ENCODE assay signal across 8 cellular contexts in genomic region chr6:43174263-43175112, GRCh38. TPM values are rescaled to one million over a fixed set of nuclear protein-coding genes. Genes with fewer than 3 reads are reported as not detected.
DNase-seq lines count a peak whose midpoint lies in the region; ATAC-seq and TF ChIP-seq lines count a peak whose summit lies in the region.

No MANE protein-coding gene starts in this region.

- peaks cover 3% of the 10 kb centered on the region for H3K36me3 Mint-ChIP-seq in IgD-negative memory B cell
- peaks cover 70% of the 10 kb centered on the region for H3K36me3 Mint-ChIP-seq in activated T-cell treated with anti-CD3 and anti-CD28 coated beads, Interleukin-2, amount 50 U/mL, for 24 hours (ENCODE audit: low read depth)

- peak; percentile 61 for ATAC-seq in GM21576 (IDR thresholded peaks at IDR 0.05; ENCODE audit: unreplicated experiment)

- DNase-seq in DMS 273 treated with DMSO at 0.1 percent for 48 hours (lab: John Stamatoyannopoulos, UW) (peak; percentile 92), OCI-M1 (lab: John Stamatoyannopoulos, UW) (peak; percentile 99), erythroblast (lab: John Stamatoyannopoulos, UW) (peak; percentile 98), mucosa of gallbladder (ENCODE audit: low spot score) (peak; percentile 98)
- peak; percentile 90 for DNase-seq in activated T-cell treated with anti-CD3 and anti-CD28 coated beads, Interleukin-2, amount 50 U/mL, for 24 hours
- peak; percentile 90 for DNase-seq in stimulated activated CD8-positive, alpha-beta memory T cell treated with anti-CD3 and anti-CD28 coated beads, Interleukin-4, amount 100 ng/mL, for 24 hours (ENCODE audit: low read depth)

- no peaks in the 10 kb centered on the region for H3K9me3 Mint-ChIP-seq in IgD-negative memory B cell
- H3K9me3 Mint-ChIP-seq in activated T-cell treated with anti-CD3 and anti-CD28 coated beads, Interleukin-2, amount 50 U/mL, for 24 hours: no peaks in the 10 kb centered on the region

- peak; percentile 77 for TF ChIP-seq POLR2A in erythroblast (IDR thresholded peaks at IDR 0.05; ENCODE audit: low read length)

- H3K27ac Mint-ChIP-seq in IgD-negative memory B cell: peak overlapping the region; percentile 92 to 96 (median 96)
- peak overlapping the region; percentile 88 for H3K27ac Mint-ChIP-seq in activated T-cell treated with anti-CD3 and anti-CD28 coated beads, Interleukin-2, amount 50 U/mL, for 24 hours

- H3K27me3 Mint-ChIP-seq in IgD-negative memory B cell: no peaks in the 10 kb centered on the region
- no peaks in the 10 kb centered on the region for H3K27me3 Mint-ChIP-seq in activated T-cell treated with anti-CD3 and anti-CD28 coated beads, Interleukin-2, amount 50 U/mL, for 24 hours

- H3K4me3 Mint-ChIP-seq in IgD-negative memory B cell: peak overlapping the region; percentile 89 to 97 (median 92)
- H3K4me3 Mint-ChIP-seq in activated T-cell treated with anti-CD3 and anti-CD28 coated beads, Interleukin-2, amount 50 U/mL, for 24 hours: peak overlapping the region; percentile 90

- peaks cover 32 to 33% (median 32%) of the 10 kb centered on the region in 3 donors for H3K4me1 Mint-ChIP-seq in IgD-negative memory B cell
- H3K4me1 Mint-ChIP-seq in activated T-cell treated with anti-CD3 and anti-CD28 coated beads, Interleukin-2, amount 50 U/mL, for 24 hours (ENCODE audit: low read depth): peaks cover 50% of the 10 kb centered on the region

RNA-seq across cellular contexts. Expression of gene SRF, which starts 3.4 kb away (rescaled TPM):
- polyA plus RNA-seq in IgD-negative memory B cell: 5.0 TPM
- total RNA-seq in mucosa of gallbladder: 50.5 TPM

RNA-seq across cellular contexts. Expression of gene CUL9, which starts 7.5 kb away (rescaled TPM):
- 13.1 TPM for polyA plus RNA-seq in IgD-negative memory B cell
- total RNA-seq in mucosa of gallbladder: 50.0 TPM

RNA-seq across cellular contexts. Expression of gene DNPH1, which starts 54.8 kb away (rescaled TPM):
- 125 TPM for polyA plus RNA-seq in IgD-negative memory B cell
- total RNA-seq in mucosa of gallbladder: 58.2 TPM

Comparison
In these comparisons a context has a peak if more than half of its experiments do, and no peak if none do; other contexts are left out.
1. Peak in every context shown above with its lines: DNase-seq and ATAC-seq.